Comparison of ENCODE assay signal across 9 cellular contexts in genomic region chr9:123081824-123082223, GRCh38. TPM values are rescaled to one million over a fixed set of nuclear protein-coding genes. Genes with fewer than 3 reads are reported as not detected.
DNase-seq lines count a peak whose midpoint lies in the region; ATAC-seq, FAIRE-seq and TF ChIP-seq lines count a peak whose summit lies in the region.
"Had no signal": no experiment of that assay in that cellular context is flagged by ENCODE, and none has a peak within 500 bp of the region (broad histone marks: within the 10 kb centered on the region; RNA-seq: fewer than 3 reads in every experiment).

No MANE protein-coding gene starts in this region.

- H3K4me1 ChIP-seq in ascending aorta (no peaks in the 10 kb centered on the region), keratinocyte (ENCODE audit: control insufficient read depth, extremely low read depth, insufficient read depth, low read length) (no peaks in the 10 kb centered on the region)

- no peak overlapping the region for H3K4me2 ChIP-seq in keratinocyte (ENCODE audit: control insufficient read depth, extremely low read depth, insufficient read depth, low read depth, low read length)

- no peak overlapping the region for H2AFZ ChIP-seq in keratinocyte (ENCODE audit: control insufficient read depth, low read length)

- no peak for ATAC-seq in GM18909 (IDR thresholded peaks at IDR 0.05; ENCODE audit: poor library complexity, unreplicated experiment)
- ATAC-seq: activated naive CD4-positive, alpha-beta T cell treated with anti-CD3 and anti-CD28 coated beads, Interleukin-2, amount 50 U/mL, for 72 hours had no signal

- H3K9me3 ChIP-seq in ascending aorta (no peaks in the 10 kb centered on the region), keratinocyte (ENCODE audit: control insufficient read depth, low read depth, low read length) (no peaks in the 10 kb centered on the region)

- H3K4me3 ChIP-seq in NB4 (ENCODE audit: low read depth, low read length) = no peak overlapping the region
- no peak overlapping the region for H3K4me3 ChIP-seq in ascending aorta
- no peak overlapping the region for H3K4me3 ChIP-seq in keratinocyte (ENCODE audit: control insufficient read depth in 2 of 3, extremely low read depth in 1 of 3, insufficient read depth in 2 of 3, low read depth in 1 of 3, low read length in 3 of 3)

- TF ChIP-seq POLR2A in NB4 (IDR thresholded peaks at IDR 0.05; ENCODE audit: extremely low read depth, insufficient read length) = no peak

- no peak for FAIRE-seq in keratinocyte (lab: Jason Lieb, UNC)

- peak; percentile 57 for TF ChIP-seq CTCF in NB4 (IDR thresholded peaks at IDR 0.05; ENCODE audit: low read depth, low read length)
- TF ChIP-seq CTCF in ascending aorta (IDR thresholded peaks at IDR 0.05) = peak; percentile 21 to 58 (median 48)
- peak; percentile 14 to 43 (median 30) for TF ChIP-seq CTCF in keratinocyte (optimal IDR thresholded peaks at IDR 0.05 in 1 of 3, IDR thresholded peaks at IDR 0.05 in 1 of 3, conservative IDR thresholded peaks at IDR 0.05 in 1 of 3; ENCODE audit: extremely low read depth in 1 of 3, insufficient read depth in 2 of 3, low read length in 3 of 3)

- H3K27ac ChIP-seq in ascending aorta (no peak overlapping the region), keratinocyte (ENCODE audit: control insufficient read depth, insufficient read depth, low read length) (no peak overlapping the region)

- H3K9ac ChIP-seq in keratinocyte (ENCODE audit: control insufficient read depth, extremely low read depth, insufficient read depth, low read length) = no peak overlapping the region

- H3K27me3 ChIP-seq in ascending aorta (no peaks in the 10 kb centered on the region), keratinocyte (ENCODE audit: control insufficient read depth, extremely low read depth, insufficient read depth, low read length) (no peaks in the 10 kb centered on the region)

- no peaks in the 10 kb centered on the region for H4K20me1 ChIP-seq in keratinocyte (ENCODE audit: control insufficient read depth, extremely low read depth, insufficient read depth, low read length)

- no peaks in the 10 kb centered on the region for H3K79me2 ChIP-seq in keratinocyte (ENCODE audit: control insufficient read depth, insufficient read depth, low read length)

- no peaks in the 10 kb centered on the region for H3K9me1 ChIP-seq in keratinocyte (ENCODE audit: control insufficient read depth, extremely low read depth, insufficient read depth, low read length)

- H3K36me3 ChIP-seq in ascending aorta (peaks cover 44 to 81% of the 10 kb centered on the region in 2 donors), keratinocyte (ENCODE audit: control insufficient read depth in 2 of 2, extremely low read depth in 1 of 2, insufficient read depth in 2 of 2, low read length in 2 of 2) (peaks cover 11 to 21% of the 10 kb centered on the region in 2 experiments)

- dilution Hi-C loops in keratinocyte (cut with MboI; ENCODE audit: extremely low pct_ligation_motif_present, low sequenced_read_pairs) = no loop called here

- intact Hi-C loops in ascending aorta (cut with DNase I) = loop anchor here (5.0 kb wide), 1 partner anchor 265 kb away; no protein-coding TSS in a partner anchor

- DNase-seq in SIG-M5 treated with dmso at 0.1 percent for 504 hours (lab: John Stamatoyannopoulos, UW; ENCODE audit: unreplicated experiment) = peak; percentile 29
- no peak for DNase-seq in SIG-M5 (lab: John Stamatoyannopoulos, UW)
- peak; percentile 46 for DNase-seq in NB4 (ENCODE audit: low read depth)
- DNase-seq in ascending aorta (ENCODE audit: low spot score in 2 of 2) = no peak
- DNase-seq in keratinocyte (ENCODE audit: low read depth, low spot score) = no peak
- no peak for DNase-seq in HPDE6-E6E7 (ENCODE audit: extremely low spot score)
- no peak for DNase-seq in stimulated activated CD4-positive, alpha-beta T cell treated with anti-CD3 and anti-CD28 coated beads, Interleukin-4, amount 100 ng/mL, for 1 hour

RNA-seq across cellular contexts. Expression of gene GPR21, which starts 48.4 kb away (rescaled TPM):
- total RNA-seq in ascending aorta = 5.7 TPM
- polyA plus RNA-seq in keratinocyte = 0.14 to 0.25 TPM in 2 of 3 replicates, not detected in the other
- not detected for polyA plus RNA-seq in keratinocyte (2011; ENCODE audit: low read depth)
- polyA plus RNA-seq in keratinocyte (2011; cell fraction: cytosol; rRNA removed) = not detected in 2 replicates
- polyA plus RNA-seq in keratinocyte (2011; cell fraction: nucleus; rRNA removed) = 0.56 and 1.2 TPM in 2 replicates
- 0.47 TPM in 1 of 2 replicates, not detected in the other for polyA plus RNA-seq in keratinocyte (2012; ENCODE audit: low replicate concordance)
- polyA minus RNA-seq in keratinocyte = 2.2 to 12.9 TPM (median 5.8 TPM) in 3 replicates
- polyA minus RNA-seq in keratinocyte (2011; cell fraction: cytosol; rRNA and poly(A)+ RNA removed) = not detected
- 10.7 and 16.8 TPM in 2 replicates for polyA minus RNA-seq in keratinocyte (2011; cell fraction: nucleus; rRNA and poly(A)+ RNA removed)

Comparison
In these comparisons a context has a peak if more than half of its experiments do, and no peak if none do; other contexts are left out.
1. DNase-seq: peak in SIG-M5 treated with dmso at 0.1 percent for 504 hours (single experiment) and NB4 (single experiment); none in SIG-M5 (single experiment), ascending aorta (0 of 2), keratinocyte (single experiment), HPDE6-E6E7 (single experiment) and stimulated activated CD4-positive, alpha-beta T cell treated with anti-CD3 and anti-CD28 coated beads, Interleukin-4, amount 100 ng/mL, for 1 hour (single experiment).
2. Peak in every context shown above with its lines, with median percentiles within 50 percentile points of each other: CTCF ChIP-seq.